ENCODE assay signal across 10 cellular contexts in the genomic region with DNA sequence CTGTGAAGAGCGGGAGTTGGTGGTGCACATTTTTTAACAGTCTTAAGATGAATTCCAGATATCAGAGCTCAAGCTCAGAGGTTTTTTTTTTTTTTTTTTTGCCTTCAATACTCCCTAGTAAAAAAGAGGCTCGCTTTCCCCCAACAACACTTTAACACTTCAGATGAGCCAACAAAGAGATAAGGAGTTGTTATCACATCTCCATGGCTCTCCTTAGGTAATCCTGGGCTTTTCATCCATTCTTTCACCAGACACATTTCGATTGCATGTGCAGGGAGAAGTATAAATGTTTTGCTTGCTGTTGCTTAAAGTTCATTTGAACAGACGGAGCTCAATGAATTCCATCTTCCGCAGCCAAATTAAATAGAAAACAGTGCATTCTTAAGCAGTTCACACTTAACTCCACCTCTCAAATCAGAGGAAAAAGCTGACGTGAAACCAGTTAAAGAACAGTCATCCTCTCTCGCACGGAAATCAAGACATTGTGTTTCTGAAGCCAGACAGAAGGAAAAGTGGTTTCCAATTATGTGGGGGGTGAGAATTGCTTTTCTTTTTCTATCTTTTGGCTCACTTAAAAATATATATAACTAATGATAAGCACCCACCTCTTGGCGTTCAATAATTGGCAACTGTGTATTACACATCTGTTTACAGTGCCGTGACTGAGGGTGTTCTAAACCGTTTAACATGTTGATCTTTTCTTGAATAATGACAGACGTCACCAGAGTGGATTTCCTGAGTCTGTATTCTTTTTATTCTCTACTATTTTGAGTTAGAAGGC.
DNase-seq lines count a peak whose midpoint lies in the region; ATAC-seq and TF ChIP-seq lines count a peak whose summit lies in the region.
"Had no signal": no experiment of that assay in that cellular context is flagged by ENCODE, and none has a peak within 500 bp of the region (broad histone marks: within the 10 kb centered on the region; RNA-seq: fewer than 3 reads in every experiment).

No MANE protein-coding gene starts in this region.

- H3K27ac ChIP-seq in left lung (peak overlapping the region; percentile 24 to 67), thoracic aorta (peak overlapping the region; percentile 68 to 78)
- no peak overlapping the region for H3K27ac ChIP-seq in CD4-positive, alpha-beta memory T cell (ENCODE audit: low read depth, low read length)
- H3K27ac ChIP-seq: SJSA1 had no signal

- no peaks in the 10 kb centered on the region for H3K9me3 Mint-ChIP-seq in CD4-positive, alpha-beta memory T cell

- TF ChIP-seq CTCF in left lung (IDR thresholded peaks at IDR 0.05) (no peak), thoracic aorta (IDR thresholded peaks at IDR 0.05) (no peak)

- no peaks in the 10 kb centered on the region for H3K36me3 Mint-ChIP-seq in CD4-positive, alpha-beta memory T cell

- no peak overlapping the region for H3K27ac Mint-ChIP-seq in CD4-positive, alpha-beta memory T cell

- CTCF ChIA-PET in CD4-positive, alpha-beta memory T cell (lab: Charles Lee; ENCODE audit: partially characterized antibody): no interaction called here

- POLR2A ChIA-PET in CD4-positive, alpha-beta memory T cell (lab: Charles Lee; ENCODE audit: partially characterized antibody): no interaction called here

- no peaks in the 10 kb centered on the region for H3K27me3 Mint-ChIP-seq in CD4-positive, alpha-beta memory T cell

- DNase-seq in NCI-H2227 treated with DMSO at 0.1 percent for 48 hours (lab: John Stamatoyannopoulos, UW) (peak; percentile 47), dermis microvascular lymphatic vessel endothelial cell (ENCODE audit: low read depth in 2 of 2) (peak; percentile 71 to 93), left lung (no peak), thoracic aorta (ENCODE audit: low spot score) (no peak), HuH-7 (ENCODE audit: low spot score) (no peak)
- no peak for DNase-seq in CD4-positive, alpha-beta memory T cell
- DNase-seq: activated CD4-positive, alpha-beta T cell treated with anti-CD3 and anti-CD28 coated beads, Interleukin-2, amount 50 U/mL, for 48 hours; NCI-H187 treated with DMSO at 0.1 percent for 48 hours had no signal

- intact Hi-C loops in left lung (cut with DNase I): loop anchor here in 1 of 2 donors (10.0 kb wide), 1 partner anchor 111 kb away; no protein-coding TSS in a partner anchor
- intact Hi-C loops in CD4-positive, alpha-beta memory T cell (cut with micrococcal nuclease): no loop called here

- H3K27me3 ChIP-seq in left lung: no peaks in the 10 kb centered on the region
- no peaks in the 10 kb centered on the region for H3K27me3 ChIP-seq in thoracic aorta (replicated peaks; ENCODE audit: insufficient read depth)
- H3K27me3 ChIP-seq in CD4-positive, alpha-beta memory T cell (ENCODE audit: insufficient read depth, low read length): no peaks in the 10 kb centered on the region
- H3K27me3 ChIP-seq: SJSA1 had no signal

- peak; percentile 22 for ATAC-seq in left lung
- peak; percentile 61 for ATAC-seq in thoracic aorta (ENCODE audit: insufficient number of reproducible peaks, low FRiP score, low read depth)
- no peak for ATAC-seq in HG02840 (IDR thresholded peaks at IDR 0.05; ENCODE audit: low FRiP score, unreplicated experiment)

- H3K4me3 ChIP-seq in left lung: no peak overlapping the region
- peak overlapping the region; percentile 62 for H3K4me3 ChIP-seq in thoracic aorta
- H3K4me3 ChIP-seq in CD4-positive, alpha-beta memory T cell (ENCODE audit: low read length in 2 of 2): no peak overlapping the region
- H3K4me3 ChIP-seq: SJSA1 had no signal

- H3K36me3 ChIP-seq in left lung: no peaks in the 10 kb centered on the region
- no peaks in the 10 kb centered on the region for H3K36me3 ChIP-seq in thoracic aorta
- no peaks in the 10 kb centered on the region for H3K36me3 ChIP-seq in CD4-positive, alpha-beta memory T cell (ENCODE audit: insufficient read depth, low read length)
- H3K36me3 ChIP-seq: SJSA1 had no signal

- H3K4me1 ChIP-seq in left lung: peaks cover 23 to 34% of the 10 kb centered on the region in 2 donors
- H3K4me1 ChIP-seq in thoracic aorta (ENCODE audit: control insufficient read depth in 1 of 2, low read depth in 2 of 2): peaks cover 12 to 31% of the 10 kb centered on the region in 2 donors
- no peaks in the 10 kb centered on the region for H3K4me1 ChIP-seq in CD4-positive, alpha-beta memory T cell (ENCODE audit: insufficient read depth, low read length)

- no peaks in the 10 kb centered on the region for H3K9me3 ChIP-seq in left lung
- no peaks in the 10 kb centered on the region for H3K9me3 ChIP-seq in thoracic aorta
- H3K9me3 ChIP-seq in CD4-positive, alpha-beta memory T cell (ENCODE audit: control insufficient read depth in 1 of 2, low read length in 2 of 2): no peaks in the 10 kb centered on the region
- H3K9me3 ChIP-seq: SJSA1 had no signal

- no peaks in the 10 kb centered on the region for H3K4me1 Mint-ChIP-seq in CD4-positive, alpha-beta memory T cell

- no peak overlapping the region for H3K4me3 Mint-ChIP-seq in CD4-positive, alpha-beta memory T cell

Comparison
In these comparisons a context has a peak if more than half of its experiments do, and no peak if none do; other contexts are left out.
1. DNase-seq: peak in NCI-H2227 treated with DMSO at 0.1 percent for 48 hours (single experiment) and dermis microvascular lymphatic vessel endothelial cell (2 of 2); none in left lung (0 of 2), thoracic aorta (single experiment), HuH-7 (single experiment) and CD4-positive, alpha-beta memory T cell (0 of 5).